ENCODE assay signal across 1 cellular context in the genomic region with DNA sequence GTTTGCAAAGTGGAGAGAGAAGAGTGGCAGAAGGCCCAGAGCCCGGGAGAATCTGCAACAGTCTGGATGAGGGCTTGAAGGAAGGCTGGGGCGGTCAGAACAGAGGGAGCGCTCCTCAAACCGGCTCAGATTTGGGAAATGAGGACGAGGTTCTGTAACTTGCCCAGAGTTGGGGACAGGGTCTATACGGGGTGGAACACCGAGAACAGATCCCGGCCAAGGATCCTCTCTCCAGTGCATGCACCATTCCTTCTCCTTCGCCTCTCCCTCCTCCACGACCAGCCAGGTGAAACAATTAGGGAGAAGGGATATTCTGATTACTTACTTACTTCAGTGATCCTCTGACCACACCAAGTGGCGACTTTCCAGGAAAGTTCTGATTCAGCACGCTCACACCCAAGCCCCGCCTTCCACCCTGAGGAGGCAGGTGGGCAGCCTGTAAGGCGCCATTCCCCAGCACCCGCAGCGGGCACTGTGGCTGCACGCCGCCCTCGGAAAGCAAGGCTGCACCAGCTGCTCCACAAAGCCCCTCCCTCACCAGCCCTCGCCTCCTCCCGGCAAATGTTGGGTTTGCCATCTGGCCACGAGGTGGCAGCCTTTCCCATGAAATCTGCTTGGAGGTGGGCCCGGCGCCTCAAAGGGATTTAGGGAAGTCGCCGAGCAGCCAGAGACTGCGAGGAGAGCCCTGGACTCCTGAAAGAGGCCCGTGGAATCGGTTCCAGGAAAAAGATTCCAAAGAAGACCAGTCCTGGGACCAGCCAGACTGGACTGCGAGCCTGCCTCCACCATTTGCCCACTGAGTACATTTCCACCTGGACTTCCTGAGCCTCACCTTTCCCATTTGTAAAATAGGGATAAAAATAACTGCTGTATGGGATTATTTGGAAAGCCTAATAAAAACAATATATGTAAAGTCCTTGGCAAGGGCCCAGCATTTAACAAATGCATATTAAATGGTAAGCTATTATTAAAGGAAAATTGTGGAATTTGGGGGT.
A peak's percentile ranks its signal among the peaks of the same experiment; 100 is the strongest.
TF ChIP-seq lines count a peak whose summit lies in the region.

No MANE protein-coding gene starts in this region.

TF ChIP-seq in HEK293, 187 proteins besides CTCF, POLR2A, EP300 and RAD21 (continued from another document and continues in another):
- TF ChIP-seq ZBTB48 (tag by site-specific recombination; IDR thresholded peaks at IDR 0.05) = peak; percentile 80
- TF ChIP-seq GFI1B (tag by site-specific recombination; IDR thresholded peaks at IDR 0.05) = no peak
- TF ChIP-seq, protein P1, sequence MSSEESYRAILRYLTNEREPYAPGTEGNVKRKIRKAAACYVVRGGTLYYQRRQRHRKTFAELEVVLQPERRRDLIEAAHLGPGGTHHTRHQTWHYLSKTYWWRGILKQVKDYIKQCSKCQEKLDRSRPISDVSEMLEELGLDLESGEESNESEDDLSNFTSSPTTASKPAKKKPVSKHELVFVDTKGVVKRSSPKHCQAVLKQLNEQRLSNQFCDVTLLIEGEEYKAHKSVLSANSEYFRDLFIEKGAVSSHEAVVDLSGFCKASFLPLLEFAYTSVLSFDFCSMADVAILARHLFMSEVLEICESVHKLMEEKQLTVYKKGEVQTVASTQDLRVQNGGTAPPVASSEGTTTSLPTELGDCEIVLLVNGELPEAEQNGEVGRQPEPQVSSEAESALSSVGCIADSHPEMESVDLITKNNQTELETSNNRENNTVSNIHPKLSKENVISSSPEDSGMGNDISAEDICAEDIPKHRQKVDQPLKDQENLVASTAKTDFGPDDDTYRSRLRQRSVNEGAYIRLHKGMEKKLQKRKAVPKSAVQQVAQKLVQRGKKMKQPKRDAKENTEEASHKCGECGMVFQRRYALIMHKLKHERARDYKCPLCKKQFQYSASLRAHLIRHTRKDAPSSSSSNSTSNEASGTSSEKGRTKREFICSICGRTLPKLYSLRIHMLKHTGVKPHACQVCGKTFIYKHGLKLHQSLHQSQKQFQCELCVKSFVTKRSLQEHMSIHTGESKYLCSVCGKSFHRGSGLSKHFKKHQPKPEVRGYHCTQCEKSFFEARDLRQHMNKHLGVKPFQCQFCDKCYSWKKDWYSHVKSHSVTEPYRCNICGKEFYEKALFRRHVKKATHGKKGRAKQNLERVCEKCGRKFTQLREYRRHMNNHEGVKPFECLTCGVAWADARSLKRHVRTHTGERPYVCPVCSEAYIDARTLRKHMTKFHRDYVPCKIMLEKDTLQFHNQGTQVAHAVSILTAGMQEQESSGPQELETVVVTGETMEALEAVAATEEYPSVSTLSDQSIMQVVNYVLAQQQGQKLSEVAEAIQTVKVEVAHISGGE (tag by site-specific recombination; conservative IDR thresholded peaks at IDR 0.05; ENCODE audit: low read depth) = no peak
- no peak for TF ChIP-seq ZBTB7A (tag by site-specific recombination; IDR thresholded peaks at IDR 0.05; ENCODE audit: low read depth)
- no peak for TF ChIP-seq MZF1 (tag by site-specific recombination; IDR thresholded peaks at IDR 0.05; ENCODE audit: borderline replicate concordance)
- TF ChIP-seq ZNF280C (tag by site-specific recombination; IDR thresholded peaks at IDR 0.05) = no peak
- TF ChIP-seq ZNF501 (tag by site-specific recombination; IDR thresholded peaks at IDR 0.05) = 0 out of 2 replicates have a peak, but pooled peaks have one; percentile 61
- TF ChIP-seq, protein P2, sequence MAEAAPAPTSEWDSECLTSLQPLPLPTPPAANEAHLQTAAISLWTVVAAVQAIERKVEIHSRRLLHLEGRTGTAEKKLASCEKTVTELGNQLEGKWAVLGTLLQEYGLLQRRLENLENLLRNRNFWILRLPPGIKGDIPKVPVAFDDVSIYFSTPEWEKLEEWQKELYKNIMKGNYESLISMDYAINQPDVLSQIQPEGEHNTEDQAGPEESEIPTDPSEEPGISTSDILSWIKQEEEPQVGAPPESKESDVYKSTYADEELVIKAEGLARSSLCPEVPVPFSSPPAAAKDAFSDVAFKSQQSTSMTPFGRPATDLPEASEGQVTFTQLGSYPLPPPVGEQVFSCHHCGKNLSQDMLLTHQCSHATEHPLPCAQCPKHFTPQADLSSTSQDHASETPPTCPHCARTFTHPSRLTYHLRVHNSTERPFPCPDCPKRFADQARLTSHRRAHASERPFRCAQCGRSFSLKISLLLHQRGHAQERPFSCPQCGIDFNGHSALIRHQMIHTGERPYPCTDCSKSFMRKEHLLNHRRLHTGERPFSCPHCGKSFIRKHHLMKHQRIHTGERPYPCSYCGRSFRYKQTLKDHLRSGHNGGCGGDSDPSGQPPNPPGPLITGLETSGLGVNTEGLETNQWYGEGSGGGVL (tag by site-specific recombination; IDR thresholded peaks at IDR 0.05) = no peak
- no peak for TF ChIP-seq ZNF747 (tag by site-specific recombination; IDR thresholded peaks at IDR 0.05)
- TF ChIP-seq ZNF157 (tag by site-specific recombination; IDR thresholded peaks at IDR 0.05) = no peak
- TF ChIP-seq ZNF114 (tag by site-specific recombination; IDR thresholded peaks at IDR 0.05) = no peak
- no peak for TF ChIP-seq ZNF473 (tag by site-specific recombination; IDR thresholded peaks at IDR 0.05)
- TF ChIP-seq ZNF626 (tag by site-specific recombination; IDR thresholded peaks at IDR 0.05) = no peak
- TF ChIP-seq ZBTB10 (tag by site-specific recombination; IDR thresholded peaks at IDR 0.05) = no peak
- TF ChIP-seq ZNF202 (tag by site-specific recombination; IDR thresholded peaks at IDR 0.05; ENCODE audit: borderline replicate concordance) = no peak
- TF ChIP-seq IKZF3 (tag by site-specific recombination; IDR thresholded peaks at IDR 0.05) = peak; percentile 85
- peak; percentile 99 for TF ChIP-seq ZNF654 (tag by site-specific recombination; IDR thresholded peaks at IDR 0.05; ENCODE audit: low read depth)
- TF ChIP-seq SP3 (tag by site-specific recombination; IDR thresholded peaks at IDR 0.05) = peak; percentile 70
- TF ChIP-seq ZNF660 (tag by site-specific recombination; IDR thresholded peaks at IDR 0.05) = no peak; the same call in 1 of the 2 replicates
- TF ChIP-seq ZNF596 (tag by site-specific recombination; IDR thresholded peaks at IDR 0.05) = no peak
- no peak for TF ChIP-seq SETDB1 (IDR thresholded peaks at IDR 0.05; ENCODE audit: insufficient read length, low read length)
- no peak for TF ChIP-seq ZNF292 (tag by site-specific recombination; IDR thresholded peaks at IDR 0.05; ENCODE audit: borderline replicate concordance, low read depth)
- TF ChIP-seq REPIN1 (tag by site-specific recombination; IDR thresholded peaks at IDR 0.05; ENCODE audit: low read depth) = no peak
- peak; percentile 62; the same call in 1 of the 2 replicates for TF ChIP-seq ZNF184 (tag by site-specific recombination; IDR thresholded peaks at IDR 0.05)
- no peak for TF ChIP-seq ZNF354C (tag by site-specific recombination; IDR thresholded peaks at IDR 0.05; ENCODE audit: borderline replicate concordance, low read depth)
- no peak for TF ChIP-seq ZNF37A (tag by site-specific recombination; IDR thresholded peaks at IDR 0.05)
- no peak for TF ChIP-seq ZNF223 (tag by site-specific recombination; IDR thresholded peaks at IDR 0.05)
- TF ChIP-seq RBAK (tag by site-specific recombination; IDR thresholded peaks at IDR 0.05) = no peak
- peak; percentile 50; the same call in 1 of the 2 replicates for TF ChIP-seq KLF9 (tag by site-specific recombination; IDR thresholded peaks at IDR 0.05; ENCODE audit: low read depth)
- TF ChIP-seq, protein P3, sequence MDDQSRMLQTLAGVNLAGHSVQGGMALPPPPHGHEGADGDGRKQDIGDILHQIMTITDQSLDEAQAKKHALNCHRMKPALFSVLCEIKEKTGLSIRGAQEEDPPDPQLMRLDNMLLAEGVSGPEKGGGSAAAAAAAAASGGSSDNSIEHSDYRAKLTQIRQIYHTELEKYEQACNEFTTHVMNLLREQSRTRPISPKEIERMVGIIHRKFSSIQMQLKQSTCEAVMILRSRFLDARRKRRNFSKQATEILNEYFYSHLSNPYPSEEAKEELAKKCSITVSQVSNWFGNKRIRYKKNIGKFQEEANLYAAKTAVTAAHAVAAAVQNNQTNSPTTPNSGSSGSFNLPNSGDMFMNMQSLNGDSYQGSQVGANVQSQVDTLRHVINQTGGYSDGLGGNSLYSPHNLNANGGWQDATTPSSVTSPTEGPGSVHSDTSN (CRISPR knock-in tag; IDR thresholded peaks at IDR 0.05) = no peak
- no peak for TF ChIP-seq GLIS2 (tag by site-specific recombination; IDR thresholded peaks at IDR 0.05)
- no peak for TF ChIP-seq ZSCAN18 (tag by site-specific recombination; IDR thresholded peaks at IDR 0.05)
- TF ChIP-seq, protein P4, sequence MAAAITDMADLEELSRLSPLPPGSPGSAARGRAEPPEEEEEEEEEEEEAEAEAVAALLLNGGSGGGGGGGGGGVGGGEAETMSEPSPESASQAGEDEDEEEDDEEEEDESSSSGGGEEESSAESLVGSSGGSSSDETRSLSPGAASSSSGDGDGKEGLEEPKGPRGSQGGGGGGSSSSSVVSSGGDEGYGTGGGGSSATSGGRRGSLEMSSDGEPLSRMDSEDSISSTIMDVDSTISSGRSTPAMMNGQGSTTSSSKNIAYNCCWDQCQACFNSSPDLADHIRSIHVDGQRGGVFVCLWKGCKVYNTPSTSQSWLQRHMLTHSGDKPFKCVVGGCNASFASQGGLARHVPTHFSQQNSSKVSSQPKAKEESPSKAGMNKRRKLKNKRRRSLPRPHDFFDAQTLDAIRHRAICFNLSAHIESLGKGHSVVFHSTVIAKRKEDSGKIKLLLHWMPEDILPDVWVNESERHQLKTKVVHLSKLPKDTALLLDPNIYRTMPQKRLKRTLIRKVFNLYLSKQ (tag by site-specific recombination; IDR thresholded peaks at IDR 0.05; ENCODE audit: borderline replicate concordance) = no peak
- TF ChIP-seq, protein P5, sequence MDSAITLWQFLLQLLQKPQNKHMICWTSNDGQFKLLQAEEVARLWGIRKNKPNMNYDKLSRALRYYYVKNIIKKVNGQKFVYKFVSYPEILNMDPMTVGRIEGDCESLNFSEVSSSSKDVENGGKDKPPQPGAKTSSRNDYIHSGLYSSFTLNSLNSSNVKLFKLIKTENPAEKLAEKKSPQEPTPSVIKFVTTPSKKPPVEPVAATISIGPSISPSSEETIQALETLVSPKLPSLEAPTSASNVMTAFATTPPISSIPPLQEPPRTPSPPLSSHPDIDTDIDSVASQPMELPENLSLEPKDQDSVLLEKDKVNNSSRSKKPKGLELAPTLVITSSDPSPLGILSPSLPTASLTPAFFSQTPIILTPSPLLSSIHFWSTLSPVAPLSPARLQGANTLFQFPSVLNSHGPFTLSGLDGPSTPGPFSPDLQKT (IDR thresholded peaks at IDR 0.05; ENCODE audit: borderline replicate concordance, low read depth, low read length) = no peak
- TF ChIP-seq ZNF366 (tag by site-specific recombination; conservative IDR thresholded peaks at IDR 0.05) = 0 out of 2 replicates have a peak, but pooled peaks have one; percentile 27
- no peak for TF ChIP-seq ATF2 (tag by site-specific recombination; IDR thresholded peaks at IDR 0.05; ENCODE audit: low read depth)
- peak; percentile 35; the same call in 1 of the 2 replicates for TF ChIP-seq YY2 (tag by site-specific recombination; IDR thresholded peaks at IDR 0.05)
- no peak for TF ChIP-seq ZNF548 (tag by site-specific recombination; IDR thresholded peaks at IDR 0.05)
- TF ChIP-seq ZNF23 (tag by site-specific recombination; IDR thresholded peaks at IDR 0.05; ENCODE audit: borderline replicate concordance) = no peak
- TF ChIP-seq ZNF549 (tag by site-specific recombination; IDR thresholded peaks at IDR 0.05) = no peak
